Comparison of ENCODE assay signal across 8 cellular contexts in genomic region chr17:81400154-81400938, GRCh38. TPM values are rescaled to one million over a fixed set of nuclear protein-coding genes. Genes with fewer than 3 reads are reported as not detected.
DNase-seq lines count a peak whose midpoint lies in the region; ATAC-seq and TF ChIP-seq lines count a peak whose summit lies in the region.

No MANE protein-coding gene starts in this region.

- peak overlapping the region; percentile 42; the same call in 1 of the 2 replicates for H3K9ac ChIP-seq in DND-41 (ENCODE audit: low read depth, low read length)

- peaks cover 73% of the 10 kb centered on the region for H3K27me3 ChIP-seq in DND-41 (ENCODE audit: insufficient read depth, low read length, poor library complexity)
- H3K27me3 ChIP-seq in testis: no peaks in the 10 kb centered on the region

- peaks cover 46% of the 10 kb centered on the region for H3K4me1 ChIP-seq in DND-41 (ENCODE audit: insufficient read depth, low read length)
- peaks cover 50% of the 10 kb centered on the region for H3K4me1 ChIP-seq in testis

- intact Hi-C loops in lower leg skin (cut with DNase I; ENCODE audit: low total_unique reads): no loop called here
- intact Hi-C loops in testis (cut with DNase I; ENCODE audit: low total_unique reads): no loop called here

- ATAC-seq in DND-41 (ENCODE audit: insufficient read depth, low read depth): no peak
- ATAC-seq in HG03196 (IDR thresholded peaks at IDR 0.05; ENCODE audit: unreplicated experiment): no peak
- ATAC-seq in HG03521 (IDR thresholded peaks at IDR 0.05; ENCODE audit: unreplicated experiment): no peak

- peak overlapping the region in 1 of 2 experiments; percentile 57; a peak in 2 of 4 replicates for H3K4me3 ChIP-seq in DND-41 (ENCODE audit: low read depth in 1 of 2, low read length in 2 of 2)
- H3K4me3 ChIP-seq in lower leg skin (ENCODE audit: low read depth, poor library complexity, severe bottlenecking): peak overlapping the region; percentile 67
- peak overlapping the region; percentile 66 to 73 for H3K4me3 ChIP-seq in testis

- no peak overlapping the region for H2AFZ ChIP-seq in DND-41 (ENCODE audit: low read depth, low read length)

- DNase-seq in DND-41: peak; percentile 15
- peak; percentile 70 for DNase-seq in NCI-H2227 (lab: John Stamatoyannopoulos, UW; ENCODE audit: unreplicated experiment)
- no peak for DNase-seq in lower leg skin (ENCODE audit: low spot score in 2 of 2)
- DNase-seq in testis: no peak
- DNase-seq in mesenteric fat pad (ENCODE audit: low spot score): no peak

- TF ChIP-seq CTCF in DND-41 (IDR thresholded peaks at IDR 0.05; ENCODE audit: borderline replicate concordance, extremely low read depth, low read length, poor library complexity, severe bottlenecking) (no peak), lower leg skin (IDR thresholded peaks at IDR 0.05) (no peak), testis (IDR thresholded peaks at IDR 0.05) (no peak)

- H3K4me2 ChIP-seq in DND-41 (ENCODE audit: insufficient read depth, low read length): peak overlapping the region; percentile 69

- no peaks in the 10 kb centered on the region for H3K9me3 ChIP-seq in DND-41 (ENCODE audit: insufficient read depth, low read length, severe bottlenecking)
- no peaks in the 10 kb centered on the region for H3K9me3 ChIP-seq in testis

- H3K27ac ChIP-seq in DND-41 (ENCODE audit: low read length): no peak overlapping the region
- peak overlapping the region; percentile 91 for H3K27ac ChIP-seq in cingulate gyrus (ENCODE audit: low read depth, low read length)
- H3K27ac ChIP-seq in testis: peak overlapping the region; percentile 97

- no peak for TF ChIP-seq POLR2A in lower leg skin (IDR thresholded peaks at IDR 0.05)
- TF ChIP-seq POLR2A in testis (IDR thresholded peaks at IDR 0.05): no peak

- H3K36me3 ChIP-seq in DND-41 (ENCODE audit: insufficient read depth, low read length) (no peaks in the 10 kb centered on the region; the same call in 1 of the 2 replicates), testis (ENCODE audit: low read depth, missing control alignments) (no peaks in the 10 kb centered on the region)

- 1 to 8% methylated on average over 63 of the region's 65 CpGs for WGBS in lower leg skin, 2 donors
- 7% methylated on average over 50 to 63 of the region's 65 CpGs for WGBS in testis, 2 donors

- H4K20me1 ChIP-seq in DND-41 (ENCODE audit: insufficient read depth, low read length): peaks cover 30% of the 10 kb centered on the region

- H3K79me2 ChIP-seq in DND-41 (ENCODE audit: insufficient read depth, low read length): peaks cover 7% of the 10 kb centered on the region; the same call in 1 of the 2 replicates

RNA-seq across cellular contexts. Expression of gene BAHCC1, which starts 5.1 kb away (rescaled TPM):
- 10 to 100 TPM in 2 of 4 donors, 1 to 10 TPM in 2; 4.1 to 14.2 (median 10.0) TPM for total RNA-seq in lower leg skin
- 10 to 100 TPM; 29.2 to 30.2 TPM for total RNA-seq in testis
- 11.3 TPM for polyA plus RNA-seq in testis (ENCODE audit: insufficient read depth, low read depth, low replicate concordance)
- 11.0 TPM for total RNA-seq in mesenteric fat pad

Comparison
In these comparisons a context has a peak if more than half of its experiments do, and no peak if none do; other contexts are left out.
1. DNase-seq: peak in DND-41 (single experiment) and NCI-H2227 (single experiment); none in lower leg skin (0 of 2), testis (single experiment) and mesenteric fat pad (single experiment).